8 cellular contexts compared by ENCODE assay signal in genomic region chrX:75156537-75156945, GRCh38. TPM values are rescaled to one million over a fixed set of nuclear protein-coding genes. Genes with fewer than 3 reads are reported as not detected.
DNase-seq lines count a peak whose midpoint lies in the region; ATAC-seq, FAIRE-seq and TF ChIP-seq lines count a peak whose summit lies in the region.

No MANE protein-coding gene starts in this region.

- no peak for DNase-seq in activated T-cell treated with anti-CD3 and anti-CD28 coated beads, Interleukin-2, amount 50 U/mL, for 24 hours
- DNase-seq in activated T-cell treated with anti-CD3 and anti-CD28 coated beads, Interleukin-2, amount 50 U/mL, for 1 hour = no peak
- DNase-seq in MV-4-11 (lab: John Stamatoyannopoulos, UW) (peak; percentile 48), bronchial epithelial cell (ENCODE audit: low read depth) (no peak), left lobe of liver (ENCODE audit: low spot score) (no peak)
- DNase-seq in effector CD4-positive, alpha-beta T cell = no peak

- peak overlapping the region; percentile 93 for H3K27ac Mint-ChIP-seq in activated T-cell treated with anti-CD3 and anti-CD28 coated beads, Interleukin-2, amount 50 U/mL, for 24 hours

- H3K27me3 ChIP-seq in bronchial epithelial cell (ENCODE audit: control insufficient read depth, insufficient read depth, low read length) = no peaks in the 10 kb centered on the region

- peak overlapping the region; percentile 49 for H3K4me3 ChIP-seq in bronchial epithelial cell (ENCODE audit: low read depth, low read length)

- H3K4me3 Mint-ChIP-seq in activated T-cell treated with anti-CD3 and anti-CD28 coated beads, Interleukin-2, amount 50 U/mL, for 24 hours = peak overlapping the region; percentile 89

- ATAC-seq in left lobe of liver (peak; percentile 35), GM21723 (IDR thresholded peaks at IDR 0.05; ENCODE audit: unreplicated experiment) (no peak)

- TF ChIP-seq CTCF in bronchial epithelial cell (IDR thresholded peaks at IDR 0.05; ENCODE audit: insufficient read depth, low read length, severe bottlenecking) = no peak

- peaks cover 8% of the 10 kb centered on the region for H3K36me3 Mint-ChIP-seq in activated T-cell treated with anti-CD3 and anti-CD28 coated beads, Interleukin-2, amount 50 U/mL, for 24 hours (ENCODE audit: low read depth)

- peak overlapping the region; percentile 76 for H3K27ac ChIP-seq in temporal lobe (ENCODE audit: low read depth, low read length)

- peaks cover 20% of the 10 kb centered on the region for H3K27me3 Mint-ChIP-seq in activated T-cell treated with anti-CD3 and anti-CD28 coated beads, Interleukin-2, amount 50 U/mL, for 24 hours

- no peaks in the 10 kb centered on the region for H3K9me3 Mint-ChIP-seq in activated T-cell treated with anti-CD3 and anti-CD28 coated beads, Interleukin-2, amount 50 U/mL, for 24 hours

- no peak for FAIRE-seq in bronchial epithelial cell (lab: Jason Lieb, UNC)

- H3K36me3 ChIP-seq in bronchial epithelial cell (ENCODE audit: control insufficient read depth, insufficient read depth, low read length) = no peaks in the 10 kb centered on the region

- H3K4me1 Mint-ChIP-seq in activated T-cell treated with anti-CD3 and anti-CD28 coated beads, Interleukin-2, amount 50 U/mL, for 24 hours (ENCODE audit: low read depth) = peaks cover 47% of the 10 kb centered on the region

RNA-seq across cellular contexts. Expression of gene ABCB7, which starts 0.5 kb away (rescaled TPM):
- total RNA-seq in bronchial epithelial cell = 13.4 and 17.4 TPM in 2 replicates
- 16.9 TPM for total RNA-seq in left lobe of liver
- total RNA-seq in temporal lobe = 24.6 TPM
